ENCODE assay signal across 8 cellular contexts in genomic region chr16:15856901-15857778, GRCh38. TPM values are rescaled to one million over a fixed set of nuclear protein-coding genes. Genes with fewer than 3 reads are reported as not detected.
DNase-seq lines count a peak whose midpoint lies in the region; ATAC-seq and TF ChIP-seq lines count a peak whose summit lies in the region.

Gene MYH11 (minus strand): TSS chr16:15857028. CDS start chr16:15838252, 18,776 bp downstream.

- H3K27me3 Mint-ChIP-seq in CD4-positive, alpha-beta memory T cell: peaks cover 29 to 30% of the 10 kb centered on the region in 2 donors

- H3K4me2 ChIP-seq in osteoblast (ENCODE audit: insufficient read depth, low read length): peak within 1 kb of the TSS; percentile 97

- H3K79me2 ChIP-seq in osteoblast (ENCODE audit: insufficient read depth, low read length): no peaks in the 10 kb centered on the region

- DNase-seq in CD4-positive, alpha-beta memory T cell: no peak
- DNase-seq in RWPE2 (ENCODE audit: low spot score) (no peak), fibroblast of mammary gland (ENCODE audit: low read depth) (no peak), osteoblast (ENCODE audit: insufficient read length, low spot score, missing footprints) (peak; percentile 73)
- no peak for DNase-seq in stimulated activated CD4-positive, alpha-beta T cell treated with anti-CD3 and anti-CD28 coated beads, Interleukin-4, amount 100 ng/mL, for 24 hours
- no peak for DNase-seq in activated CD4-positive, CD25-positive, alpha-beta regulatory T cell (lab: John Stamatoyannopoulos, UW)

- no peaks in the 10 kb centered on the region for H3K9me3 Mint-ChIP-seq in CD4-positive, alpha-beta memory T cell

- peaks cover 10% of the 10 kb centered on the region for H3K4me1 ChIP-seq in CD4-positive, alpha-beta memory T cell (ENCODE audit: insufficient read depth, low read length)
- H3K4me1 ChIP-seq in RWPE2 (ENCODE audit: insufficient read depth, poor library complexity, severe bottlenecking) (no peaks in the 10 kb centered on the region), osteoblast (ENCODE audit: insufficient read depth, low read length) (peaks cover 7% of the 10 kb centered on the region)

- peak within 1 kb of the TSS; percentile 84 for H2AFZ ChIP-seq in osteoblast (ENCODE audit: low read length)

- intact Hi-C loops in CD4-positive, alpha-beta memory T cell (cut with micrococcal nuclease): no loop called here

- H3K27me3 ChIP-seq in CD4-positive, alpha-beta memory T cell (ENCODE audit: insufficient read depth, low read length): peaks cover 11% of the 10 kb centered on the region
- H3K27me3 ChIP-seq in RWPE2 (ENCODE audit: insufficient read depth, poor library complexity, severe bottlenecking) (peaks cover 34% of the 10 kb centered on the region), osteoblast (ENCODE audit: insufficient read depth, low read length) (peaks cover 42% of the 10 kb centered on the region)

- H3K36me3 ChIP-seq in CD4-positive, alpha-beta memory T cell (ENCODE audit: insufficient read depth, low read length): no peaks in the 10 kb centered on the region
- H3K36me3 ChIP-seq in RWPE2 (ENCODE audit: low read depth) (no peaks in the 10 kb centered on the region), osteoblast (ENCODE audit: insufficient read depth, low read length) (no peaks in the 10 kb centered on the region)

- no peak within 1 kb of the TSS for H3K27ac ChIP-seq in CD4-positive, alpha-beta memory T cell (ENCODE audit: low read depth, low read length)
- H3K27ac ChIP-seq in RWPE2 (ENCODE audit: poor library complexity, severe bottlenecking) (no peak within 1 kb of the TSS), osteoblast (ENCODE audit: low read depth, low read length) (no peak within 1 kb of the TSS)

- POLR2A ChIA-PET in CD4-positive, alpha-beta memory T cell (lab: Charles Lee; ENCODE audit: partially characterized antibody): no interaction called here

- TF ChIP-seq CTCF in RWPE2 (IDR thresholded peaks at IDR 0.05; ENCODE audit: poor library complexity, severe bottlenecking): no peak
- no peak for TF ChIP-seq CTCF in fibroblast of mammary gland (conservative IDR thresholded peaks at IDR 0.05; ENCODE audit: control insufficient read depth, insufficient read depth, low read depth, low read length)
- TF ChIP-seq CTCF in osteoblast (IDR thresholded peaks at IDR 0.05; ENCODE audit: extremely low read depth, low read depth, low read length): no peak

- peak; percentile 40; the same call in 1 of the 3 replicates for ATAC-seq in RWPE2 (ENCODE audit: low read depth)
- ATAC-seq in GM21576 (IDR thresholded peaks at IDR 0.05; ENCODE audit: unreplicated experiment): no peak
- ATAC-seq in GM21786 (IDR thresholded peaks at IDR 0.05; ENCODE audit: unreplicated experiment): no peak

- H4K20me1 ChIP-seq in osteoblast (ENCODE audit: insufficient read depth, low read length): no peaks in the 10 kb centered on the region

- CTCF ChIA-PET in CD4-positive, alpha-beta memory T cell (lab: Charles Lee; ENCODE audit: partially characterized antibody): no interaction called here

- H3K36me3 Mint-ChIP-seq in CD4-positive, alpha-beta memory T cell: no peaks in the 10 kb centered on the region

- peaks cover 5 to 8% (median 6%) of the 10 kb centered on the region in 4 donors for H3K4me1 Mint-ChIP-seq in CD4-positive, alpha-beta memory T cell

- peak within 1 kb of the TSS; percentile 48 to 78 (median 66) for H3K4me3 Mint-ChIP-seq in CD4-positive, alpha-beta memory T cell

- H3K4me3 ChIP-seq in CD4-positive, alpha-beta memory T cell (ENCODE audit: low read length in 2 of 2): no peak within 1 kb of the TSS
- H3K4me3 ChIP-seq in RWPE2 (ENCODE audit: severe bottlenecking) (no peak within 1 kb of the TSS), fibroblast of mammary gland (ENCODE audit: control insufficient read depth, low read depth, low read length) (peak within 1 kb of the TSS; percentile 24), osteoblast (ENCODE audit: insufficient read depth, low read length) (peak within 1 kb of the TSS; percentile 67)

- H3K27ac Mint-ChIP-seq in CD4-positive, alpha-beta memory T cell: peak within 1 kb of the TSS in 1 of 7 donors; percentile 20

- H3K9me3 ChIP-seq in CD4-positive, alpha-beta memory T cell (ENCODE audit: control insufficient read depth in 1 of 2, low read length in 2 of 2): no peaks in the 10 kb centered on the region
- H3K9me3 ChIP-seq in RWPE2 (ENCODE audit: severe bottlenecking) (no peaks in the 10 kb centered on the region), osteoblast (ENCODE audit: low read depth, low read length) (no peaks in the 10 kb centered on the region)

RNA-seq across cellular contexts. Expression of gene MYH11, which starts in this region (rescaled TPM):
- under 1 TPM in 1 of 2 experiments, not detected in 1; 0.26 TPM for total RNA-seq in CD4-positive, alpha-beta memory T cell
- 1 to 10 TPM in 1 of 2 donors, not detected in 1; 1.9 TPM for polyA plus RNA-seq in CD4-positive, alpha-beta memory T cell
- total RNA-seq in osteoblast: under 0.01 TPM in 2 replicates

Comparison
In these comparisons a context has a peak if more than half of its experiments do, and no peak if none do; other contexts are left out.
1. Peak in DNase-seq, H3K4me3 ChIP-seq and H3K4me2 ChIP-seq in osteoblast; RNA of the gene not detected or under 1 TPM.